ENCODE assay signal across 17 cellular contexts in genomic region chr3:81565066-81565465, GRCh38.
DNase-seq lines count a peak whose midpoint lies in the region; ATAC-seq and TF ChIP-seq lines count a peak whose summit lies in the region.
"Had no signal": no experiment of that assay in that cellular context is flagged by ENCODE, and none has a peak within 500 bp of the region (broad histone marks: within the 10 kb centered on the region; RNA-seq: fewer than 3 reads in every experiment).

No MANE protein-coding gene starts in this region.

- H3K4ac ChIP-seq in IMR-90 (ENCODE audit: low read depth, low read length) = no peak overlapping the region

- H3K27ac ChIP-seq in IMR-90 (ENCODE audit: insufficient read depth, low read length) (no peak overlapping the region), foreskin keratinocyte (no peak overlapping the region), smooth muscle cell (ENCODE audit: low read depth) (no peak overlapping the region), Karpas-422 (ENCODE audit: low read length) (no peak overlapping the region)
- H3K27ac ChIP-seq: A549, C4-2B had no signal

- DNase-seq in IMR-90 = peak; percentile 6
- DNase-seq in astrocyte of the hippocampus (ENCODE audit: low read depth, low spot score) = peak; percentile 25
- peak; percentile 20 to 60 for DNase-seq in foreskin keratinocyte
- no peak for DNase-seq in smooth muscle cell (lab: John Stamatoyannopoulos, UW; ENCODE audit: unreplicated experiment)
- no peak for DNase-seq in SHP77 treated with DMSO at 0.1 percent for 48 hours (lab: John Stamatoyannopoulos, UW)
- DNase-seq in kidney tubule cell (ENCODE audit: low spot score) = no peak
- DNase-seq in Karpas-422 = no peak
- DNase-seq: BE2C; CD8-positive, alpha-beta T cell; COR-L47; DMS153; DMS79 treated with DMSO at 0.1 percent for 48 hours; GDM1; GOT3; H9 had no signal

- POLR2A ChIA-PET in IMR-90 (lab: Charles Lee; ENCODE audit: unreplicated experiment) = no interaction called here

- H3K9me1 ChIP-seq in IMR-90 (ENCODE audit: insufficient read depth, low read length) = no peaks in the 10 kb centered on the region

- H3K4me2 ChIP-seq in IMR-90 (ENCODE audit: low read depth, low read length) (no peak overlapping the region), smooth muscle cell (peak overlapping the region; percentile 8), Karpas-422 (ENCODE audit: low read depth, low read length, poor library complexity, severe bottlenecking) (no peak overlapping the region)
- H3K4me2 ChIP-seq: A549 had no signal

- CTCF ChIA-PET in IMR-90 (lab: Yijun Ruan, JAX) = no interaction called here

- no peak overlapping the region for H3K18ac ChIP-seq in IMR-90 (ENCODE audit: low read depth, low read length)

- H3K27me3 ChIP-seq in IMR-90 (ENCODE audit: control insufficient read depth, insufficient read depth, low read length) (no peaks in the 10 kb centered on the region), foreskin keratinocyte (no peaks in the 10 kb centered on the region), smooth muscle cell (ENCODE audit: low read depth) (no peaks in the 10 kb centered on the region), Karpas-422 (ENCODE audit: low read length) (no peaks in the 10 kb centered on the region)
- H3K27me3 ChIP-seq: BE2C had no signal

- no peak overlapping the region for H2AK5ac ChIP-seq in IMR-90 (ENCODE audit: low read depth, low read length)

- H4K20me1 ChIP-seq in IMR-90 (ENCODE audit: insufficient read depth, low read length) (no peaks in the 10 kb centered on the region), smooth muscle cell (ENCODE audit: low read depth) (no peaks in the 10 kb centered on the region), Karpas-422 (ENCODE audit: insufficient read depth, low read depth, low read length) (no peaks in the 10 kb centered on the region)

- H3K9me2 ChIP-seq in Karpas-422 (replicated peaks; ENCODE audit: insufficient read depth, low read length) = no peaks in the 10 kb centered on the region

- H3K4me1 ChIP-seq in IMR-90 (ENCODE audit: control insufficient read depth, insufficient read depth, low read length) (no peaks in the 10 kb centered on the region), foreskin keratinocyte (peaks cover 11% of the 10 kb centered on the region), smooth muscle cell (ENCODE audit: low read depth) (no peaks in the 10 kb centered on the region), Karpas-422 (ENCODE audit: low read length) (no peaks in the 10 kb centered on the region)
- H3K4me1 ChIP-seq: A549, BE2C had no signal

- H3K23ac ChIP-seq in IMR-90 (ENCODE audit: low read depth, low read length) = no peak overlapping the region

- ATAC-seq in IMR-90 (ENCODE audit: low read depth) (no peak), foreskin keratinocyte (peak; percentile 92)
- ATAC-seq: A549; CD8-positive, alpha-beta T cell had no signal

- TF ChIP-seq CTCF in IMR-90 (conservative IDR thresholded peaks at IDR 0.05; ENCODE audit: low read depth, low read length) (no peak), foreskin keratinocyte (conservative IDR thresholded peaks at IDR 0.05) (no peak), smooth muscle cell (IDR thresholded peaks at IDR 0.05; ENCODE audit: borderline replicate concordance, insufficient read depth, poor library complexity, severe bottlenecking) (no peak)

- BruUV-seq in IMR-90 (replicated peaks; lab: Mats Ljungman, UMichigan) = no TSS peak

- H3K36me3 ChIP-seq in IMR-90 (ENCODE audit: control insufficient read depth, insufficient read depth, low read length) (peaks cover 4% of the 10 kb centered on the region), smooth muscle cell (ENCODE audit: low read depth) (no peaks in the 10 kb centered on the region), Karpas-422 (ENCODE audit: insufficient read depth, low read length) (0 out of 2 replicates have a peak, but pooled peaks cover 4% of the 10 kb centered on the region)
- H3K36me3 ChIP-seq: BE2C had no signal

- H3K79me1 ChIP-seq in IMR-90 (ENCODE audit: low read depth in 1 of 2, low read length in 2 of 2) = peaks cover 0 to 3% of the 10 kb centered on the region in 2 experiments; a peak in 2 of 4 replicates

- no peak overlapping the region for H4K5ac ChIP-seq in IMR-90 (ENCODE audit: low read depth, low read length)

- TF ChIP-seq POLR2A in IMR-90 (IDR thresholded peaks at IDR 0.05; ENCODE audit: low read depth, low read length) = no peak

- H3K9me3 ChIP-seq in IMR-90 (ENCODE audit: control insufficient read depth, insufficient read depth, low read length) (no peaks in the 10 kb centered on the region), smooth muscle cell (replicated peaks; ENCODE audit: low read depth) (no peaks in the 10 kb centered on the region), Karpas-422 (ENCODE audit: low read length) (no peaks in the 10 kb centered on the region)
- H3K9me3 ChIP-seq: A549, BE2C had no signal

- H3K79me2 ChIP-seq in smooth muscle cell (ENCODE audit: low read depth) (no peaks in the 10 kb centered on the region), Karpas-422 (ENCODE audit: low read length) (no peaks in the 10 kb centered on the region)

- intact Hi-C loops in IMR-90 (cut with micrococcal nuclease) = no loop called here

- H3F3A ChIP-seq in smooth muscle cell (ENCODE audit: low read depth) = no peaks in the 10 kb centered on the region

- H3K14ac ChIP-seq in IMR-90 (replicated peaks; ENCODE audit: low read depth, low read length) = no peak overlapping the region

- H3K56ac ChIP-seq in IMR-90 (ENCODE audit: extremely low read depth, insufficient read depth, low read length) = no peak overlapping the region

- dilution Hi-C loops in IMR-90 (cut with HindIII; ENCODE audit: low sequenced_read_pairs, unreplicated experiment) = no loop called here

- no peak for TF ChIP-seq RAD21 in IMR-90 (IDR thresholded peaks at IDR 0.05; ENCODE audit: low read length)

- no peak overlapping the region for H4K91ac ChIP-seq in IMR-90 (ENCODE audit: insufficient read depth, low read depth, low read length)

- no peak overlapping the region for H2BK5ac ChIP-seq in IMR-90 (ENCODE audit: low read depth, low read length, poor library complexity, severe bottlenecking)

- H3K4me3 ChIP-seq in IMR-90 (ENCODE audit: insufficient read depth, low read depth, low read length) (no peak overlapping the region), smooth muscle cell (no peak overlapping the region), Karpas-422 (ENCODE audit: low read length) (no peak overlapping the region)
- H3K4me3 ChIP-seq: A549 had no signal

- H2AK9ac ChIP-seq in IMR-90 (replicated peaks; ENCODE audit: low read depth, low read length, poor library complexity) = no peak overlapping the region

- H4K8ac ChIP-seq in IMR-90 (ENCODE audit: low read depth in 2 of 2, low read length in 2 of 2) = no peak overlapping the region

- in situ Hi-C loops in IMR-90 (cut with MboI; ENCODE audit: low sequenced_read_pairs) = no loop called here

- H2AFZ ChIP-seq in IMR-90 (replicated peaks; ENCODE audit: low read length, poor library complexity) (no peak overlapping the region), smooth muscle cell (ENCODE audit: low read depth) (no peak overlapping the region), Karpas-422 (ENCODE audit: low read length) (no peak overlapping the region)

- WGBS in IMR-90 (ENCODE audit: extremely low coverage in 2 of 2, insufficient read length in 1 of 2), 2 experiments = no CpG with 5 or more reads among the region's 2 CpGs
- 88% methylated on average over 2 of the region's 2 CpGs for WGBS in smooth muscle cell (ENCODE audit: low lambda C conversion rate)

- H2BK20ac ChIP-seq in IMR-90 (ENCODE audit: low read depth, low read length) = no peak overlapping the region

- H2BK120ac ChIP-seq in IMR-90 (ENCODE audit: low read depth, low read length) = no peak overlapping the region

- H3K9ac ChIP-seq in IMR-90 (ENCODE audit: low read depth, low read length) (no peak overlapping the region), smooth muscle cell (ENCODE audit: low read depth) (no peak overlapping the region), Karpas-422 (ENCODE audit: low read length) (no peak overlapping the region)

- no peak overlapping the region for H2BK15ac ChIP-seq in IMR-90 (ENCODE audit: low read depth, low read length)

TF ChIP-seq in IMR-90, 13 proteins besides CTCF, POLR2A, EP300 and RAD21:
- TF ChIP-seq ELK1 (IDR thresholded peaks at IDR 0.05; ENCODE audit: borderline replicate concordance, low read depth, low read length) = no peak
- TF ChIP-seq CEBPB (IDR thresholded peaks at IDR 0.05; ENCODE audit: low read depth, low read length) = no peak
- no peak for TF ChIP-seq RFX5 (IDR thresholded peaks at IDR 0.05; ENCODE audit: low read depth, low read length)
- no peak for TF ChIP-seq MAZ (IDR thresholded peaks at IDR 0.05; ENCODE audit: borderline replicate concordance, low read depth, low read length)
- no peak for TF ChIP-seq MXI1 (IDR thresholded peaks at IDR 0.05; ENCODE audit: borderline replicate concordance, low read depth, low read length)

Comparison
In these comparisons a context has a peak if more than half of its experiments do, and no peak if none do; other contexts are left out.
1. DNase-seq: peak in IMR-90 (single experiment), astrocyte of the hippocampus (single experiment) and foreskin keratinocyte (2 of 2); none in smooth muscle cell (single experiment), SHP77 treated with DMSO at 0.1 percent for 48 hours (single experiment), kidney tubule cell (single experiment) and Karpas-422 (single experiment).